24 cellular contexts compared by ENCODE assay signal in the genomic region with DNA sequence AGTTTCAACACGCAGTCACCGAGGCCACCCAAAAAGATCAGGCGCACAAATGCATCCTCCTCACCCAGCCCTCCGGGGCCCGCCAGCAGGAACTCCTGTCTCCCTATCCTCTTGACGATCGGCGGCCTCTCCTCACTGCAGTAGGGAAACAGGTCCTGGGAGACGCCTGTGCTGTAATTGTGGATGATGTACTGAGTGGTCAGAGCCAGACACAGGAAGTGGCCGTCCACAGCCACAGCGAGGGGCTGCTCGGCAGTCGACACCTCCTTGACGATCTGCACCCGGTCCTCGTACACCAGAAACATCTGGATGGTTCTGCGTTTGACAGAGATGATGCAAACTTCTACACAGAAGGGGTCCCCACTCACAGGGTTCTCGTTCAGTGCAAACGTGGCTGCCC. TPM values are rescaled to one million over a fixed set of nuclear protein-coding genes. Genes with fewer than 3 reads are reported as not detected.
A peak's percentile ranks its signal among the peaks of the same experiment; 100 is the strongest.
DNase-seq lines count a peak whose midpoint lies in the region; ATAC-seq and TF ChIP-seq lines count a peak whose summit lies in the region.
"Had no signal": no experiment of that assay in that cellular context is flagged by ENCODE, and none has a peak within 500 bp of the region (broad histone marks: within the 10 kb centered on the region; RNA-seq: fewer than 3 reads in every experiment).

No MANE protein-coding gene starts in this region.

- intact Hi-C loops in Right ventricle myocardium inferior (cut with DNase I) = no loop called here
- intact Hi-C loops in left ventricle myocardium superior (cut with micrococcal nuclease) = no loop called here
- intact Hi-C loops in Right ventricle myocardium superior (cut with DNase I) = no loop called here

- H3K27ac ChIP-seq in right atrium auricular region (no peak overlapping the region), KOPT-K1 (ENCODE audit: low read depth, low read length, poor library complexity, severe bottlenecking) (peak overlapping the region; percentile 51), foreskin keratinocyte (no peak overlapping the region)
- H3K27ac ChIP-seq: A549; BLaER1 treated with 17β-estradiol and CSF1 and Interleukin-3, amounts not matched to agents 10 nM and 100 nM; GM23248 had no signal

- no peaks in the 10 kb centered on the region for H3K27me3 ChIP-seq in right atrium auricular region
- no peaks in the 10 kb centered on the region for H3K27me3 ChIP-seq in foreskin keratinocyte
- H3K27me3 ChIP-seq: BE2C; BLaER1 treated with 17β-estradiol and CSF1 and Interleukin-3, amounts not matched to agents 10 nM and 100 nM had no signal

- no peak overlapping the region for H3K4me3 ChIP-seq in right atrium auricular region
- H3K4me3 ChIP-seq: A549; BLaER1 treated with 17β-estradiol and CSF1 and Interleukin-3, amounts not matched to agents 10 nM and 100 nM; GM12878; GM23248 had no signal

- TF ChIP-seq CTCF in right atrium auricular region (IDR thresholded peaks at IDR 0.05) (no peak), nephron progenitor cell (IDR thresholded peaks at IDR 0.05) (no peak), foreskin keratinocyte (conservative IDR thresholded peaks at IDR 0.05) (no peak)

- H3K27ac Mint-ChIP-seq in nephron progenitor cell = peak overlapping the region; percentile 63
- H3K27ac Mint-ChIP-seq: CD4-positive, alpha-beta T cell had no signal

- DNase-seq in Right ventricle myocardium inferior (ENCODE audit: missing footprints) (no peak), right atrium auricular region (ENCODE audit: low spot score) (no peak), left ventricle myocardium superior (peak; percentile 29), Right ventricle myocardium superior (no peak), nephron progenitor cell (no peak), foreskin keratinocyte (no peak), midbrain (lab: John Stamatoyannopoulos, UW) (no peak)
- DNase-seq: 8988T; ACHN; AML-193; BE2C; CD4-positive, alpha-beta T cell; CD8-positive, alpha-beta memory T cell; DMS53; DMS79 treated with DMSO at 0.1 percent for 48 hours; GDM1; GM23248; H7; HCEC 1CT had no signal

- H3K36me3 Mint-ChIP-seq in nephron progenitor cell (ENCODE audit: low read depth) = peaks cover 32% of the 10 kb centered on the region

- no peak overlapping the region for H3K4me3 Mint-ChIP-seq in nephron progenitor cell
- H3K4me3 Mint-ChIP-seq: CD14-positive monocyte; CD4-positive, alpha-beta T cell had no signal

- H3K9me3 Mint-ChIP-seq in nephron progenitor cell = no peaks in the 10 kb centered on the region
- H3K9me3 Mint-ChIP-seq: CD4-positive, alpha-beta T cell; CD8-positive, alpha-beta memory T cell had no signal

- ATAC-seq in Right ventricle myocardium inferior (peak; percentile 50), left ventricle myocardium superior (peak; percentile 36), Right ventricle myocardium superior (ENCODE audit: poor library complexity) (no peak), foreskin keratinocyte (no peak)
- ATAC-seq: A549, GM12878 had no signal

- H3K4me1 ChIP-seq in right atrium auricular region (no peaks in the 10 kb centered on the region), foreskin keratinocyte (no peaks in the 10 kb centered on the region)
- H3K4me1 ChIP-seq: BE2C had no signal

- H3K9me3 ChIP-seq in right atrium auricular region (no peaks in the 10 kb centered on the region), KOPT-K1 (ENCODE audit: insufficient read depth, low read length, poor library complexity, severe bottlenecking) (no peaks in the 10 kb centered on the region)
- H3K9me3 ChIP-seq: A549; BE2C; BLaER1 treated with 17β-estradiol and CSF1 and Interleukin-3, amounts not matched to agents 10 nM and 100 nM had no signal

- peaks cover 15% of the 10 kb centered on the region for H3K36me3 ChIP-seq in right atrium auricular region
- peaks cover 47% of the 10 kb centered on the region for H3K36me3 ChIP-seq in KOPT-K1 (ENCODE audit: insufficient read depth, low read length)
- H3K36me3 ChIP-seq: BE2C had no signal

- H3K27me3 Mint-ChIP-seq in nephron progenitor cell (ENCODE audit: low read depth, poor library complexity) = peaks cover 8% of the 10 kb centered on the region
- H3K27me3 Mint-ChIP-seq: CD4-positive, alpha-beta T cell; CD8-positive, alpha-beta memory T cell had no signal

- peaks cover 9% of the 10 kb centered on the region for H3K4me1 Mint-ChIP-seq in nephron progenitor cell

RNA-seq across cellular contexts. Expression of gene TGFBRAP1, which starts 22.0 kb away (rescaled TPM):
- total RNA-seq in Right ventricle myocardium inferior = 10.3 TPM
- 10 to 100 TPM; 13.3 to 15.8 TPM for total RNA-seq in right atrium auricular region
- 9.8 TPM for total RNA-seq in left ventricle myocardium superior
- 8.6 TPM for total RNA-seq in Right ventricle myocardium superior
- total RNA-seq in foreskin keratinocyte = 15.7 and 18.8 TPM in 2 replicates
- polyA plus RNA-seq in foreskin keratinocyte = 5.8 and 7.4 TPM in 2 replicates

RNA-seq across cellular contexts. Expression of gene C2orf49, which starts 29.8 kb away (rescaled TPM):
- total RNA-seq in Right ventricle myocardium inferior = 16.7 TPM
- 10 to 100 TPM; 15.5 to 18.0 TPM for total RNA-seq in right atrium auricular region
- total RNA-seq in left ventricle myocardium superior = 18.6 TPM
- 18.7 TPM for total RNA-seq in Right ventricle myocardium superior
- total RNA-seq in foreskin keratinocyte = 16.7 and 18.4 TPM in 2 replicates
- polyA plus RNA-seq in foreskin keratinocyte = 11.1 and 13.2 TPM in 2 replicates

Comparison
In these comparisons a context has a peak if more than half of its experiments do, and no peak if none do; other contexts are left out.
1. ATAC-seq: peak in Right ventricle myocardium inferior (single experiment) and left ventricle myocardium superior (single experiment); none in Right ventricle myocardium superior (single experiment) and foreskin keratinocyte (single experiment).